Comparison of ENCODE assay signal across 20 cellular contexts in genomic region chr7:71793251-71793650, GRCh38.
"Had no signal": no experiment of that assay in that cellular context is flagged by ENCODE, and none has a peak within 500 bp of the region (broad histone marks: within the 10 kb centered on the region; RNA-seq: fewer than 3 reads in every experiment).

No MANE protein-coding gene starts in this region.

- FAIRE-seq: colon had no signal

- H3K4me1 ChIP-seq: heart left ventricle, psoas muscle, right atrium auricular region, transverse colon, vagina had no signal

- H3K27ac ChIP-seq: heart left ventricle, ovary, psoas muscle, right atrium auricular region, transverse colon, vagina, VCaP had no signal

- H3K9me3 ChIP-seq: ovary, right atrium auricular region had no signal

- H3K36me3 ChIP-seq: heart left ventricle, ovary, right atrium auricular region, transverse colon, vagina had no signal

- DNase-seq: activated CD4-positive, alpha-beta memory T cell treated with anti-CD3 and anti-CD28 coated beads, Interleukin-2, amount 10 ng/mL, durations not matched to agents 7 days and 5 days; activated CD4-positive, alpha-beta T cell treated with anti-CD3 and anti-CD28 coated beads, Interleukin-2, amount 10 ng/mL, durations not matched to agents 24 days and 14 days; activated effector memory CD4-positive, alpha-beta T cell treated with Interleukin-2 at 50 U/mL for 16 hours; activated naive CD4-positive, alpha-beta T cell treated with anti-CD3 and anti-CD28 coated beads for 36 hours; activated naive CD8-positive, alpha-beta T cell treated with anti-CD3 and anti-CD28 coated beads, Interleukin-2, amount 10 ng/mL, durations not matched to agents 7 days and 5 days; activated T-cell treated with anti-CD3 and anti-CD28 coated beads, Interleukin-2, amount 50 U/mL, for 72 hours; amygdala; effector memory CD4-positive, alpha-beta T cell; heart left ventricle; islet precursor cell; left cardiac atrium; midbrain; ovary; psoas muscle; stimulated activated CD4-positive, alpha-beta T cell treated with anti-CD3 and anti-CD28 coated beads, Interleukin-1b, Interleukin-23, amount 100 ng/mL, for 48 hours; transverse colon had no signal

- H3K27me3 ChIP-seq: heart left ventricle, ovary, right atrium auricular region, transverse colon, vagina had no signal

- H3K4me3 ChIP-seq: heart left ventricle, ovary, psoas muscle, right atrium auricular region, transverse colon, vagina had no signal
